ENCODE assay signal across 17 cellular contexts in genomic region chr9:135402048-135402738, GRCh38.
"Had no signal": no experiment of that assay in that cellular context is flagged by ENCODE, and none has a peak within 500 bp of the region (broad histone marks: within the 10 kb centered on the region; RNA-seq: fewer than 3 reads in every experiment).

No MANE protein-coding gene starts in this region.

- DNase-seq: KBM-7, NCI-H1092, NCI-H1105 treated with DMSO at 0.1 percent for 48 hours, NCI-H1417 treated with DMSO at 0.1 percent for 48 hours, NCI-H146, NCI-H1694 treated with DMSO at 0.1 percent for 48 hours, NCI-H1930, NCI-H2081, NCI-H2107, NCI-H2227 treated with DMSO at 0.1 percent for 48 hours, NCI-H524 treated with DMSO at 0.1 percent for 48 hours, NCI-H69, NCI-H774, RPMI8226, SHP77, SK-N-SH, SW 1271 had no signal

- H3K9me3 ChIP-seq: SK-N-SH had no signal
